In the genomic region with DNA sequence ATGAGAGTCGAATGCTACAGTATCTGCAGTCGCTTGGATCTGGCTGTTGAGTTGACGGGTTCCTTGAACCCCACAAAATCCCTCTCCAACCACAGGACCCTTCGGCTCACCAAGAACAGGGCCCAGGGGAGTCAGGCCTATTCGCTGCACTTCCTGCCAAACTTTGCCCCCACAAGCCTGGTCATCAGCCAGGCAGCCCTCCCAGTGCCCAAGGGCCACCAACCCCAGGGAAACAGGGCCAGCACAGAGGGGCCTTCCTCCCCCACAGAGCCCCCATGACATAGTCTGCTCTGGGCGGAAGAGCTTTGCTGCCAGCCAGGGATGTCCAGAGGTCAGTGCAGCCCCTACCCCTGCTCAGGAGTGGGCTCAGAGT, we compare ENCODE assay signal across 19 cellular contexts. TPM values are rescaled to one million over a fixed set of nuclear protein-coding genes. Genes with fewer than 3 reads are reported as not detected.
DNase-seq lines count a peak whose midpoint lies in the region; ATAC-seq and TF ChIP-seq lines count a peak whose summit lies in the region.
"Had no signal": no experiment of that assay in that cellular context is flagged by ENCODE, and none has a peak within 500 bp of the region (broad histone marks: within the 10 kb centered on the region; RNA-seq: fewer than 3 reads in every experiment).

No MANE protein-coding gene starts in this region.

- intact Hi-C loops in lower lobe of right lung (cut with DNase I): no loop called here

- H3K4me3 ChIP-seq in BLaER1 treated with 17β-estradiol and CSF1 and Interleukin-3, amounts not matched to agents 10 nM and 100 nM: no peak overlapping the region
- H3K4me3 ChIP-seq in WERI-Rb-1 (ENCODE audit: low read depth, low read length) (no peak overlapping the region), lower lobe of right lung (no peak overlapping the region)

- no peak overlapping the region for H3K4me3 Mint-ChIP-seq in activated T-cell treated with anti-CD3 and anti-CD28 coated beads, Interleukin-2, amount 50 U/mL, for 72 hours
- H3K4me3 Mint-ChIP-seq: H9, IgD-negative memory B cell had no signal

- H4K20me1 ChIP-seq in BLaER1 treated with 17β-estradiol and CSF1 and Interleukin-3, amounts not matched to agents 10 nM and 100 nM: no peaks in the 10 kb centered on the region; a peak in 1 of 22 replicates

- DNase-seq in WERI-Rb-1: no peak
- DNase-seq in lower lobe of right lung: peak; percentile 25
- DNase-seq in retina: peak; percentile 2
- no peak for DNase-seq in activated T-cell treated with anti-CD3 and anti-CD28 coated beads, Interleukin-2, amount 50 U/mL, for 72 hours
- DNase-seq: ACHN, DMS79 treated with DMSO at 0.1 percent for 48 hours, H9, Karpas-422, NCI-H1417 treated with DMSO at 0.1 percent for 48 hours, NCI-H187 treated with DMSO at 0.1 percent for 48 hours, NCI-H226, NCI-H524, NCI-H82 had no signal

- ATAC-seq in lower lobe of right lung: no peak
- no peak for ATAC-seq in activated T-cell treated with anti-CD3 and anti-CD28 coated beads, Interleukin-2, amount 50 U/mL, for 72 hours (replicated peaks in 1 of 2)
- no peak for ATAC-seq in HG02759 (IDR thresholded peaks at IDR 0.05; ENCODE audit: unreplicated experiment)
- ATAC-seq in esophagus mucosa: no peak

- H3K9me3 Mint-ChIP-seq in activated T-cell treated with anti-CD3 and anti-CD28 coated beads, Interleukin-2, amount 50 U/mL, for 72 hours: no peaks in the 10 kb centered on the region
- H3K9me3 Mint-ChIP-seq: H9, IgD-negative memory B cell had no signal

- peak overlapping the region in 4 of 11 experiments; percentile 3 to 54 (median 20); a peak in 5 of 22 replicates for H3K27ac ChIP-seq in BLaER1 treated with 17β-estradiol and CSF1 and Interleukin-3, amounts not matched to agents 10 nM and 100 nM
- H3K27ac ChIP-seq in WERI-Rb-1 (peak overlapping the region; percentile 50), lower lobe of right lung (no peak overlapping the region)
- H3K27ac ChIP-seq: HL-60 had no signal

- TF ChIP-seq CTCF in WERI-Rb-1 (IDR thresholded peaks at IDR 0.05; ENCODE audit: low read depth, low read length) (no peak), lower lobe of right lung (IDR thresholded peaks at IDR 0.05) (no peak)

- H3K4me1 Mint-ChIP-seq in activated T-cell treated with anti-CD3 and anti-CD28 coated beads, Interleukin-2, amount 50 U/mL, for 72 hours (ENCODE audit: low read depth): no peaks in the 10 kb centered on the region
- H3K4me1 Mint-ChIP-seq: IgD-negative memory B cell had no signal

- no peak overlapping the region for H3K27ac Mint-ChIP-seq in activated T-cell treated with anti-CD3 and anti-CD28 coated beads, Interleukin-2, amount 50 U/mL, for 72 hours
- H3K27ac Mint-ChIP-seq: IgD-negative memory B cell had no signal

- H3K36me3 ChIP-seq in BLaER1 treated with 17β-estradiol and CSF1 and Interleukin-3, amounts not matched to agents 10 nM and 100 nM: no peaks in the 10 kb centered on the region
- H3K36me3 ChIP-seq in WERI-Rb-1 (no peaks in the 10 kb centered on the region), lower lobe of right lung (no peaks in the 10 kb centered on the region)

- H3K9ac ChIP-seq in BLaER1 treated with 17β-estradiol and CSF1 and Interleukin-3, amounts not matched to agents 10 nM and 100 nM: peak overlapping the region in 3 of 11 experiments; percentile 2 to 59 (median 30); a peak in 3 of 22 replicates

- H3K27me3 Mint-ChIP-seq in activated T-cell treated with anti-CD3 and anti-CD28 coated beads, Interleukin-2, amount 50 U/mL, for 72 hours (ENCODE audit: low read depth): peaks cover 5% of the 10 kb centered on the region

- H3K4me2 ChIP-seq in BLaER1 treated with 17β-estradiol and CSF1 and Interleukin-3, amounts not matched to agents 10 nM and 100 nM: peak overlapping the region; percentile 30 to 82 (median 63); a peak in 21 of 22 replicates

- no peaks in the 10 kb centered on the region for H3K9me3 ChIP-seq in BLaER1 treated with 17β-estradiol and CSF1 and Interleukin-3, amounts not matched to agents 10 nM and 100 nM (replicated peaks in 1 of 11)
- H3K9me3 ChIP-seq in WERI-Rb-1 (ENCODE audit: severe bottlenecking) (no peaks in the 10 kb centered on the region), lower lobe of right lung (no peaks in the 10 kb centered on the region)

- H3K4me1 ChIP-seq in BLaER1 treated with 17β-estradiol and CSF1 and Interleukin-3, amounts not matched to agents 10 nM and 100 nM: peaks cover 10 to 49% (median 37%) of the 10 kb centered on the region in 10 experiments; a peak in 19 of 20 replicates
- no peaks in the 10 kb centered on the region for H3K4me1 ChIP-seq in lower lobe of right lung

- H3K27me3 ChIP-seq in BLaER1 treated with 17β-estradiol and CSF1 and Interleukin-3, amounts not matched to agents 10 nM and 100 nM: no peaks in the 10 kb centered on the region
- H3K27me3 ChIP-seq in WERI-Rb-1 (ENCODE audit: insufficient read depth, low read depth, severe bottlenecking): no peaks in the 10 kb centered on the region
- peaks cover 46% of the 10 kb centered on the region for H3K27me3 ChIP-seq in lower lobe of right lung (ENCODE audit: low read depth)

- H3K36me3 Mint-ChIP-seq in activated T-cell treated with anti-CD3 and anti-CD28 coated beads, Interleukin-2, amount 50 U/mL, for 72 hours (ENCODE audit: insufficient read depth in 2 of 2): no peaks in the 10 kb centered on the region
- H3K36me3 Mint-ChIP-seq: IgD-negative memory B cell had no signal

RNA-seq across cellular contexts. Expression of a gene that starts 34.5 kb away (rescaled TPM):
- total RNA-seq in lower lobe of right lung: 8.3 TPM
- 10 to 100 TPM; 14.1 to 14.7 TPM for total RNA-seq in activated T-cell treated with anti-CD3 and anti-CD28 coated beads, Interleukin-2, amount 50 U/mL, for 72 hours
- 5.2 TPM for total RNA-seq in esophagus mucosa

RNA-seq across cellular contexts. Expression of a gene that starts 42.9 kb away (rescaled TPM):
- 69.4 TPM for total RNA-seq in lower lobe of right lung
- 10 to 100 TPM; 42.9 to 44.9 TPM for total RNA-seq in activated T-cell treated with anti-CD3 and anti-CD28 coated beads, Interleukin-2, amount 50 U/mL, for 72 hours
- total RNA-seq in esophagus mucosa: 16.0 TPM

RNA-seq across cellular contexts. Expression of a gene that starts 53.1 kb away (rescaled TPM):
- total RNA-seq in lower lobe of right lung: not detected
- not detected for total RNA-seq in activated T-cell treated with anti-CD3 and anti-CD28 coated beads, Interleukin-2, amount 50 U/mL, for 72 hours
- total RNA-seq in esophagus mucosa: not detected

RNA-seq across cellular contexts. Expression of a gene that starts 55.1 kb away (rescaled TPM):
- total RNA-seq in lower lobe of right lung (0.89 TPM), esophagus mucosa (1.5 TPM)
- total RNA-seq in activated T-cell treated with anti-CD3 and anti-CD28 coated beads, Interleukin-2, amount 50 U/mL, for 72 hours: under 1 TPM; 0.31 to 0.46 TPM
- total RNA-seq: MCF 10A had no signal

Comparison
In these comparisons a context has a peak if more than half of its experiments do, and no peak if none do; other contexts are left out.
1. DNase-seq: peak in lower lobe of right lung (single experiment) and retina (single experiment); none in WERI-Rb-1 (single experiment) and activated T-cell treated with anti-CD3 and anti-CD28 coated beads, Interleukin-2, amount 50 U/mL, for 72 hours (0 of 2).